In genomic region chr7:55205124-55205955, GRCh38 we compare ENCODE assay signal across 36 cellular contexts.
"Had no signal": no experiment of that assay in that cellular context is flagged by ENCODE, and none has a peak within 500 bp of the region (broad histone marks: within the 10 kb centered on the region; RNA-seq: fewer than 3 reads in every experiment).

No MANE protein-coding gene starts in this region.

- H3K27ac ChIP-seq: adrenal gland, cardiac muscle cell, VCaP had no signal

- H3K27me3 ChIP-seq: adrenal gland, cardiac muscle cell had no signal

- H3K9me3 ChIP-seq: adrenal gland had no signal

- H3K27ac Mint-ChIP-seq: activated B cell treated with CpG ODN at 0.5 μM for 24 hours; activated CD4-positive, alpha-beta memory T cell treated with anti-CD3 and anti-CD28 coated beads for 36 hours; activated CD4-positive, alpha-beta T cell treated with anti-CD3 and anti-CD28 coated beads, Interleukin-2, amount 10 ng/mL, durations not matched to agents 24 days and 14 days; activated naive CD4-positive, alpha-beta T cell treated with anti-CD3 and anti-CD28 coated beads for 36 hours; activated naive CD4-positive, alpha-beta T cell treated with anti-CD3 and anti-CD28 coated beads, Interleukin-2, amount 50 U/mL, for 72 hours; activated naive CD8-positive, alpha-beta T cell treated with anti-CD3 and anti-CD28 coated beads for 36 hours; activated T-cell treated with anti-CD3 and anti-CD28 coated beads, Interleukin-2, amount 50 U/mL, for 72 hours; activated T-helper 1 cell treated with anti-CD3 and anti-CD28 coated beads, Interleukin-12 subunit alpha, Interleukin-12 subunit beta, Interleukin-2, Interleukin-4 antibody, amounts not matched to agents 30 ng/mL and 10 ng/mL and 1 ng/mL, durations not matched to agents 14 hours and 24 hours and 36 hours; activated T-helper 17 cell treated with anti-CD3 and anti-CD28 coated beads, Interleukin-2, amount 50 U/mL, for 72 hours; brain; T-helper 1 cell treated with Interleukin-12 subunit alpha and Interleukin-12 subunit beta and Interleukin-4 antibody, amounts not matched to agents 30 μg/mL and 1 μg/mL, for 36 hours; T-helper 2 cell treated with Interferon-gamma antibody and Interleukin-4, amounts not matched to agents 5 μg/mL and 100 μg/mL, for 36 hours had no signal

- DNase-seq: activated B cell treated with CpG ODN at 0.5 μM for 24 hours; activated CD4-positive, alpha-beta memory T cell treated with anti-CD3 and anti-CD28 coated beads for 36 hours; activated CD4-positive, alpha-beta T cell treated with anti-CD3 and anti-CD28 coated beads for 4 hours; activated CD4-positive, alpha-beta T cell treated with anti-CD3 and anti-CD28 coated beads, Interleukin-2, amount 10 ng/mL, durations not matched to agents 24 days and 14 days; activated CD4-positive, alpha-beta T cell treated with anti-CD3 and anti-CD28 coated beads, Interleukin-2, amount 50 U/mL, for 1 hour; activated CD4-positive, alpha-beta T cell treated with anti-CD3 and anti-CD28 coated beads, Interleukin-2, amount 50 U/mL, for 4 hours; activated CD4-positive, CD25-positive, alpha-beta regulatory T cell treated with anti-CD3 and anti-CD28 coated beads, Interleukin-2, amount 50 U/mL, for 72 hours; activated CD8-positive, alpha-beta memory T cell treated with anti-CD3 and anti-CD28 coated beads, Interleukin-2, amount 50 U/mL, for 4 hours; activated effector memory CD4-positive, alpha-beta T cell treated with anti-CD3 and anti-CD28 coated beads, Interleukin-2, amount 50 U/mL, for 16 hours; activated gamma-delta T cell treated with Interleukin-2 at 50 U/mL for 16 hours; activated naive CD4-positive, alpha-beta T cell; activated naive CD4-positive, alpha-beta T cell treated with anti-CD3 and anti-CD28 coated beads for 36 hours; activated naive CD4-positive, alpha-beta T cell treated with anti-CD3 and anti-CD28 coated beads, Interleukin-2, amount 50 U/mL, for 16 hours; activated naive CD8-positive, alpha-beta T cell treated with anti-CD3 and anti-CD28 coated beads for 36 hours; activated T-cell treated with anti-CD3 and anti-CD28 coated beads for 4 hours; activated T-cell treated with anti-CD3 and anti-CD28 coated beads, Interleukin-2, amount 50 U/mL, for 1 hour; activated T-cell treated with anti-CD3 and anti-CD28 coated beads, Interleukin-2, amount 50 U/mL, for 4 hours; activated T-cell treated with anti-CD3 and anti-CD28 coated beads, Interleukin-2, amount 50 U/mL, for 72 hours; adrenal gland; amniotic stem cell; aorta; caudate nucleus; cerebellar nuclear complex; T-helper 1 cell; T-helper 2 cell; T-helper 9 cell had no signal

- H3K4me3 ChIP-seq: adrenal gland, cardiac muscle cell had no signal

- H3K36me3 ChIP-seq: cardiac muscle cell had no signal

- H3K9me3 Mint-ChIP-seq: activated B cell treated with CpG ODN at 0.5 μM for 24 hours; activated CD4-positive, alpha-beta memory T cell treated with anti-CD3 and anti-CD28 coated beads for 36 hours; activated CD4-positive, alpha-beta T cell treated with anti-CD3 and anti-CD28 coated beads, Interleukin-2, amount 10 ng/mL, durations not matched to agents 24 days and 14 days; activated naive CD4-positive, alpha-beta T cell treated with anti-CD3 and anti-CD28 coated beads for 36 hours; activated naive CD4-positive, alpha-beta T cell treated with anti-CD3 and anti-CD28 coated beads, Interleukin-2, amount 50 U/mL, for 72 hours; activated naive CD8-positive, alpha-beta T cell treated with anti-CD3 and anti-CD28 coated beads for 36 hours; activated T-cell treated with anti-CD3 and anti-CD28 coated beads, Interleukin-2, amount 50 U/mL, for 4 hours; activated T-cell treated with anti-CD3 and anti-CD28 coated beads, Interleukin-2, amount 50 U/mL, for 72 hours; activated T-helper 1 cell treated with anti-CD3 and anti-CD28 coated beads, Interleukin-12 subunit alpha, Interleukin-12 subunit beta, Interleukin-2, Interleukin-4 antibody, amounts not matched to agents 30 ng/mL and 10 ng/mL and 1 ng/mL, durations not matched to agents 14 hours and 24 hours and 36 hours; activated T-helper 17 cell treated with anti-CD3 and anti-CD28 coated beads, Interleukin-2, amount 50 U/mL, for 72 hours; brain; central memory CD8-positive, alpha-beta T cell; T-helper 1 cell treated with Interleukin-12 subunit alpha and Interleukin-12 subunit beta and Interleukin-4 antibody, amounts not matched to agents 30 μg/mL and 1 μg/mL, for 36 hours; T-helper 2 cell treated with Interferon-gamma antibody and Interleukin-4, amounts not matched to agents 5 μg/mL and 100 μg/mL, for 36 hours had no signal

- H3K4me1 Mint-ChIP-seq: activated B cell treated with CpG ODN at 0.5 μM for 24 hours; activated CD4-positive, alpha-beta T cell treated with anti-CD3 and anti-CD28 coated beads, Interleukin-2, amount 10 ng/mL, durations not matched to agents 24 days and 14 days; activated naive CD8-positive, alpha-beta T cell treated with anti-CD3 and anti-CD28 coated beads for 36 hours; activated T-helper 17 cell treated with anti-CD3 and anti-CD28 coated beads, Interleukin-2, amount 50 U/mL, for 72 hours; brain; central memory CD8-positive, alpha-beta T cell had no signal

- H3K27me3 Mint-ChIP-seq: activated CD4-positive, alpha-beta memory T cell treated with anti-CD3 and anti-CD28 coated beads for 36 hours; activated CD4-positive, alpha-beta T cell treated with anti-CD3 and anti-CD28 coated beads, Interleukin-2, amount 10 ng/mL, durations not matched to agents 24 days and 14 days; activated naive CD8-positive, alpha-beta T cell treated with anti-CD3 and anti-CD28 coated beads for 36 hours; brain; central memory CD8-positive, alpha-beta T cell had no signal

- H3K36me3 Mint-ChIP-seq: activated CD4-positive, alpha-beta memory T cell treated with anti-CD3 and anti-CD28 coated beads for 36 hours; activated naive CD4-positive, alpha-beta T cell treated with anti-CD3 and anti-CD28 coated beads, Interleukin-2, amount 50 U/mL, for 72 hours; activated naive CD8-positive, alpha-beta T cell treated with anti-CD3 and anti-CD28 coated beads for 36 hours had no signal

- FAIRE-seq: TTC549 had no signal

- H3K4me1 ChIP-seq: adrenal gland had no signal

- ATAC-seq: activated naive CD4-positive, alpha-beta T cell treated with anti-CD3 and anti-CD28 coated beads, Interleukin-2, amount 50 U/mL, for 72 hours; activated T-cell treated with anti-CD3 and anti-CD28 coated beads, Interleukin-2, amount 50 U/mL, for 4 hours; activated T-cell treated with anti-CD3 and anti-CD28 coated beads, Interleukin-2, amount 50 U/mL, for 72 hours; activated T-helper 17 cell treated with anti-CD3 and anti-CD28 coated beads, Interleukin-2, amount 50 U/mL, for 72 hours had no signal

- H3K4me3 Mint-ChIP-seq: activated B cell treated with CpG ODN at 0.5 μM for 24 hours; activated CD4-positive, alpha-beta memory T cell treated with anti-CD3 and anti-CD28 coated beads for 36 hours; activated CD4-positive, alpha-beta T cell treated with anti-CD3 and anti-CD28 coated beads, Interleukin-2, amount 10 ng/mL, durations not matched to agents 24 days and 14 days; activated naive CD4-positive, alpha-beta T cell treated with anti-CD3 and anti-CD28 coated beads for 36 hours; activated naive CD8-positive, alpha-beta T cell treated with anti-CD3 and anti-CD28 coated beads for 36 hours; activated T-cell treated with anti-CD3 and anti-CD28 coated beads, Interleukin-2, amount 50 U/mL, for 4 hours; activated T-cell treated with anti-CD3 and anti-CD28 coated beads, Interleukin-2, amount 50 U/mL, for 72 hours; activated T-helper 1 cell treated with anti-CD3 and anti-CD28 coated beads, Interleukin-12 subunit alpha, Interleukin-12 subunit beta, Interleukin-2, Interleukin-4 antibody, amounts not matched to agents 30 ng/mL and 10 ng/mL and 1 ng/mL, durations not matched to agents 14 hours and 24 hours and 36 hours; activated T-helper 17 cell treated with anti-CD3 and anti-CD28 coated beads, Interleukin-2, amount 50 U/mL, for 72 hours; brain; central memory CD8-positive, alpha-beta T cell; T-helper 1 cell treated with Interleukin-12 subunit alpha and Interleukin-12 subunit beta and Interleukin-4 antibody, amounts not matched to agents 30 μg/mL and 1 μg/mL, for 36 hours; T-helper 2 cell treated with Interferon-gamma antibody and Interleukin-4, amounts not matched to agents 5 μg/mL and 100 μg/mL, for 36 hours had no signal
